17 cellular contexts compared by ENCODE assay signal in genomic region chr16:78866556-78866955, GRCh38.
"Had no signal": no experiment of that assay in that cellular context is flagged by ENCODE, and none has a peak within 500 bp of the region (broad histone marks: within the 10 kb centered on the region; RNA-seq: fewer than 3 reads in every experiment).

No MANE protein-coding gene starts in this region.

- H3K36me3 ChIP-seq: cardiac muscle cell, esophagus squamous epithelium, neural progenitor cell, transverse colon had no signal

- H3K27ac Mint-ChIP-seq: activated naive CD4-positive, alpha-beta T cell treated with anti-CD3 and anti-CD28 coated beads, Interleukin-2, amount 50 U/mL, for 72 hours; effector memory CD8-positive, alpha-beta T cell; memory B cell; neural progenitor cell had no signal

- H3K4me1 ChIP-seq: esophagus squamous epithelium, neural progenitor cell, transverse colon had no signal

- H3K4me1 Mint-ChIP-seq: memory B cell, naive B cell, neural progenitor cell had no signal

- H3K4me3 ChIP-seq: cardiac muscle cell, esophagus squamous epithelium, mucosa of descending colon, neural progenitor cell, transverse colon had no signal

- H3K27ac ChIP-seq: cardiac muscle cell, esophagus squamous epithelium, neural progenitor cell, transverse colon had no signal

- H3K27me3 Mint-ChIP-seq: effector memory CD8-positive, alpha-beta T cell; memory B cell; naive B cell had no signal

- H3K27me3 ChIP-seq: cardiac muscle cell, esophagus squamous epithelium, neural progenitor cell, transverse colon had no signal

- ATAC-seq: activated naive CD4-positive, alpha-beta T cell treated with anti-CD3 and anti-CD28 coated beads, Interleukin-2, amount 50 U/mL, for 72 hours; effector memory CD8-positive, alpha-beta T cell; left lobe of liver; mucosa of descending colon had no signal

- H3K9me3 ChIP-seq: esophagus squamous epithelium had no signal

- H3K4me3 Mint-ChIP-seq: effector memory CD8-positive, alpha-beta T cell; memory B cell; naive B cell; neural progenitor cell had no signal

- H3K36me3 Mint-ChIP-seq: activated naive CD4-positive, alpha-beta T cell treated with anti-CD3 and anti-CD28 coated beads, Interleukin-2, amount 50 U/mL, for 72 hours; memory B cell; neural progenitor cell had no signal

- DNase-seq: activated CD4-positive, CD25-positive, alpha-beta regulatory T cell treated with anti-CD3 and anti-CD28 coated beads, Interleukin-2, amount 50 U/mL, for 72 hours; activated gamma-delta T cell treated with Interleukin-2 at 50 U/mL for 16 hours; amniotic stem cell; effector memory CD8-positive, alpha-beta T cell; esophagus squamous epithelium; mucosa of descending colon; naive B cell; stimulated activated CD4-positive, alpha-beta T cell treated with anti-CD3 and anti-CD28 coated beads, Interleukin-12 subunit alpha, Interleukin-12 subunit beta, amount 100 ng/mL, for 4 hours; stimulated activated CD4-positive, alpha-beta T cell treated with anti-CD3 and anti-CD28 coated beads, Interleukin-1b, Interleukin-23, amount 100 ng/mL, for 48 hours; stimulated activated CD8-positive, alpha-beta memory T cell treated with anti-CD3 and anti-CD28 coated beads, Interleukin-4, amount 100 ng/mL, for 48 hours; stimulated activated naive CD4-positive, alpha-beta T cell; transverse colon had no signal
